In genomic region chr5:45037927-45038326, GRCh38 we compare ENCODE assay signal across 15 cellular contexts.
DNase-seq lines count a peak whose midpoint lies in the region; ATAC-seq, FAIRE-seq and TF ChIP-seq lines count a peak whose summit lies in the region.
"Had no signal": no experiment of that assay in that cellular context is flagged by ENCODE, and none has a peak within 500 bp of the region (broad histone marks: within the 10 kb centered on the region; RNA-seq: fewer than 3 reads in every experiment).

No MANE protein-coding gene starts in this region.

- H4K20me1 ChIP-seq in OCI-LY3 (ENCODE audit: insufficient read depth, low read length) (no peaks in the 10 kb centered on the region), neural progenitor cell (ENCODE audit: low read depth) (no peaks in the 10 kb centered on the region)
- H4K20me1 ChIP-seq: BLaER1 had no signal

- no peak for TF ChIP-seq CTCF in OCI-LY3 (IDR thresholded peaks at IDR 0.05; ENCODE audit: low read depth, low read length)
- no peak for TF ChIP-seq CTCF in neural progenitor cell (IDR thresholded peaks at IDR 0.05)

- H3K4me1 ChIP-seq in OCI-LY3 (ENCODE audit: low read length) (peaks cover 29% of the 10 kb centered on the region), neural progenitor cell (no peaks in the 10 kb centered on the region), SJCRH30 (no peaks in the 10 kb centered on the region)
- H3K4me1 ChIP-seq: BLaER1, Caco-2 had no signal

- H3K9ac ChIP-seq in OCI-LY3 (ENCODE audit: low read length) (peak overlapping the region; percentile 34), neural progenitor cell (no peak overlapping the region)
- H3K9ac ChIP-seq: BLaER1 had no signal

- DNase-seq in H54 (ENCODE audit: insufficient read length, low spot score) (no peak), neural progenitor cell (ENCODE audit: low spot score) (no peak), GOT3 (lab: John Stamatoyannopoulos, UW) (no peak), activated gamma-delta T cell (lab: John Stamatoyannopoulos, UW) (no peak), SJCRH30 (no peak)
- DNase-seq: CD8-positive, alpha-beta memory T cell; DND-41; GDM1; H9 had no signal

- H3K36me3 Mint-ChIP-seq in neural progenitor cell: no peaks in the 10 kb centered on the region
- H3K36me3 Mint-ChIP-seq: CD8-positive, alpha-beta memory T cell; IgD-negative memory B cell had no signal

- no peak overlapping the region for H3K4me3 Mint-ChIP-seq in neural progenitor cell
- H3K4me3 Mint-ChIP-seq: CD8-positive, alpha-beta memory T cell; H9; IgD-negative memory B cell had no signal

- H3K9me3 ChIP-seq in OCI-LY3 (ENCODE audit: insufficient read depth, low read length): no peaks in the 10 kb centered on the region
- H3K9me3 ChIP-seq in neural progenitor cell (ENCODE audit: low read depth): no peaks in the 10 kb centered on the region
- H3K9me3 ChIP-seq in SJCRH30 (replicated peaks): no peaks in the 10 kb centered on the region
- H3K9me3 ChIP-seq: BLaER1, Caco-2 had no signal

- no peaks in the 10 kb centered on the region for H3K27me3 ChIP-seq in OCI-LY3 (ENCODE audit: low read depth, low read length)
- no peaks in the 10 kb centered on the region for H3K27me3 ChIP-seq in neural progenitor cell
- H3K27me3 ChIP-seq in SJCRH30: no peaks in the 10 kb centered on the region
- H3K27me3 ChIP-seq: BLaER1 had no signal

- no peak overlapping the region for H3K27ac Mint-ChIP-seq in neural progenitor cell
- H3K27ac Mint-ChIP-seq: CD8-positive, alpha-beta memory T cell; IgD-negative memory B cell had no signal

- peak overlapping the region; percentile 18; the same call in 1 of the 2 replicates for H3K27ac ChIP-seq in OCI-LY3 (ENCODE audit: low read length)
- H3K27ac ChIP-seq in neural progenitor cell: no peak overlapping the region
- H3K27ac ChIP-seq in SJCRH30: no peak overlapping the region
- H3K27ac ChIP-seq: 22Rv1, BLaER1 had no signal

- H2AFZ ChIP-seq in OCI-LY3 (ENCODE audit: low read depth, low read length) (0 out of 2 replicates have a peak overlapping the region, but pooled peaks have one; percentile 56), neural progenitor cell (replicated peaks) (peak overlapping the region; percentile 9)

- H3K36me3 ChIP-seq in OCI-LY3 (replicated peaks; ENCODE audit: low read depth, low read length) (no peaks in the 10 kb centered on the region), neural progenitor cell (no peaks in the 10 kb centered on the region), SJCRH30 (no peaks in the 10 kb centered on the region)
- H3K36me3 ChIP-seq: BLaER1 had no signal

- peak; percentile 33 for FAIRE-seq in H54 (lab: Jason Lieb, UNC)

- no peaks in the 10 kb centered on the region for H3K4me1 Mint-ChIP-seq in neural progenitor cell
- H3K4me1 Mint-ChIP-seq: CD8-positive, alpha-beta memory T cell; IgD-negative memory B cell had no signal

- H3K79me2 ChIP-seq in OCI-LY3 (ENCODE audit: low read length) (no peaks in the 10 kb centered on the region), neural progenitor cell (ENCODE audit: low read depth) (no peaks in the 10 kb centered on the region)

- ATAC-seq in GM18868 (IDR thresholded peaks at IDR 0.05; ENCODE audit: unreplicated experiment): peak; percentile 9

- TF ChIP-seq POLR2A in H54 (IDR thresholded peaks at IDR 0.05; ENCODE audit: low read depth, low read length): no peak

- H3K4me3 ChIP-seq in OCI-LY3 (ENCODE audit: low read length) (peak overlapping the region; percentile 12; the same call in 1 of the 2 replicates), neural progenitor cell (no peak overlapping the region), SJCRH30 (no peak overlapping the region)
- H3K4me3 ChIP-seq: BLaER1 had no signal

- peak overlapping the region; percentile 37 for H3K4me2 ChIP-seq in OCI-LY3 (ENCODE audit: low read length)
- no peak overlapping the region for H3K4me2 ChIP-seq in neural progenitor cell
- H3K4me2 ChIP-seq: BLaER1 had no signal

- H3K27me3 Mint-ChIP-seq in neural progenitor cell (ENCODE audit: insufficient read depth, low read depth): no peaks in the 10 kb centered on the region
- H3K27me3 Mint-ChIP-seq: CD8-positive, alpha-beta memory T cell; IgD-negative memory B cell had no signal

- no peaks in the 10 kb centered on the region for H3K9me3 Mint-ChIP-seq in neural progenitor cell
- H3K9me3 Mint-ChIP-seq: H9 had no signal

- H3F3A ChIP-seq in neural progenitor cell (ENCODE audit: low read depth): no peaks in the 10 kb centered on the region
